In genomic region chr2:151771599-151772358, GRCh38 we compare ENCODE assay signal across 8 cellular contexts. TPM values are rescaled to one million over a fixed set of nuclear protein-coding genes. Genes with fewer than 3 reads are reported as not detected.
DNase-seq lines count a peak whose midpoint lies in the region; ATAC-seq and TF ChIP-seq lines count a peak whose summit lies in the region.

No MANE protein-coding gene starts in this region.

- H3K36me3 ChIP-seq in left lung: peaks cover 0 to 11% of the 10 kb centered on the region in 2 donors

- H3K4me1 ChIP-seq in left lung: no peaks in the 10 kb centered on the region

- no peaks in the 10 kb centered on the region for H3K27me3 Mint-ChIP-seq in CD14-positive monocyte (ENCODE audit: low read depth in 3 of 3)

- H3K9me3 ChIP-seq in left lung: no peaks in the 10 kb centered on the region

- peaks cover 0 to 2% (median 0%) of the 10 kb centered on the region in 7 donors for H3K9me3 Mint-ChIP-seq in CD14-positive monocyte

- TF ChIP-seq CTCF in GM10266 (IDR thresholded peaks at IDR 0.05; ENCODE audit: control insufficient read depth, insufficient read depth, low read depth, missing control alignments) (no peak), left lung (IDR thresholded peaks at IDR 0.05) (no peak), RWPE1 (conservative IDR thresholded peaks at IDR 0.05; ENCODE audit: low read depth) (no peak), CD14-positive monocyte (IDR thresholded peaks at IDR 0.05) (no peak)

- peak; percentile 97 for ATAC-seq in GM21529 (IDR thresholded peaks at IDR 0.05; ENCODE audit: unreplicated experiment)
- ATAC-seq in HG03571 (IDR thresholded peaks at IDR 0.05; ENCODE audit: unreplicated experiment): peak; percentile 94
- ATAC-seq in left lung: peak; percentile 66

- CTCF ChIA-PET in RWPE1 (lab: Yijun Ruan, JAX): no interaction called here

- H3K36me3 Mint-ChIP-seq in CD14-positive monocyte: peaks cover 34 to 41% of the 10 kb centered on the region in 2 donors

- no peaks in the 10 kb centered on the region for H3K4me1 Mint-ChIP-seq in CD14-positive monocyte

- H3K27me3 ChIP-seq in left lung: no peaks in the 10 kb centered on the region

- no peak overlapping the region for H3K4me3 Mint-ChIP-seq in CD14-positive monocyte

- intact Hi-C loops in left lung (cut with DNase I): no loop called here
- intact Hi-C loops in CD14-positive monocyte (cut with micrococcal nuclease): no loop called here

- DNase-seq in GM10266 (ENCODE audit: extremely low spot score) (peak; percentile 84), left lung (peak in 1 of 2 donors; percentile 46), DMS79 (lab: John Stamatoyannopoulos, UW) (no peak), RWPE1 (ENCODE audit: low spot score) (no peak), CD14-positive monocyte (ENCODE audit: low spot score) (no peak), NCI-H1048 (lab: John Stamatoyannopoulos, UW) (no peak)

- H3K4me3 ChIP-seq in left lung: no peak overlapping the region

- peak overlapping the region; percentile 50 to 57 for H3K27ac ChIP-seq in left lung
- H3K27ac ChIP-seq in RWPE1: no peak overlapping the region

- POLR2A ChIA-PET in RWPE1 (lab: Yijun Ruan, JAX; ENCODE audit: low non-redundant PET): no interaction called here

- H3K27ac Mint-ChIP-seq in CD14-positive monocyte: no peak overlapping the region

RNA-seq across cellular contexts. Expression of gene NEB, which starts 37.5 kb away (rescaled TPM):
- 1 to 10 TPM; 1.3 to 1.9 TPM for total RNA-seq in left lung
- not detected for polyA plus RNA-seq in CD14-positive monocyte

RNA-seq across cellular contexts. Expression of gene ARL5A, which starts 56.4 kb away (rescaled TPM):
- 10 to 100 TPM; 56.9 to 58.0 TPM for total RNA-seq in left lung
- 10 to 100 TPM; 74.5 to 85.8 TPM for polyA plus RNA-seq in CD14-positive monocyte
